In genomic region chr3:184316792-184317191, GRCh38 we compare ENCODE assay signal across 1 cellular context.
TF ChIP-seq lines count a peak whose summit lies in the region.

No MANE protein-coding gene starts in this region.

TF ChIP-seq in endothelial cell of umbilical vein, 7 proteins besides CTCF, POLR2A, EP300 and RAD21 (continued from another document):
- no peak for TF ChIP-seq JUN (IDR thresholded peaks at IDR 0.05; ENCODE audit: borderline replicate concordance, insufficient read depth, insufficient read length, low read depth)
